In the genomic region with DNA sequence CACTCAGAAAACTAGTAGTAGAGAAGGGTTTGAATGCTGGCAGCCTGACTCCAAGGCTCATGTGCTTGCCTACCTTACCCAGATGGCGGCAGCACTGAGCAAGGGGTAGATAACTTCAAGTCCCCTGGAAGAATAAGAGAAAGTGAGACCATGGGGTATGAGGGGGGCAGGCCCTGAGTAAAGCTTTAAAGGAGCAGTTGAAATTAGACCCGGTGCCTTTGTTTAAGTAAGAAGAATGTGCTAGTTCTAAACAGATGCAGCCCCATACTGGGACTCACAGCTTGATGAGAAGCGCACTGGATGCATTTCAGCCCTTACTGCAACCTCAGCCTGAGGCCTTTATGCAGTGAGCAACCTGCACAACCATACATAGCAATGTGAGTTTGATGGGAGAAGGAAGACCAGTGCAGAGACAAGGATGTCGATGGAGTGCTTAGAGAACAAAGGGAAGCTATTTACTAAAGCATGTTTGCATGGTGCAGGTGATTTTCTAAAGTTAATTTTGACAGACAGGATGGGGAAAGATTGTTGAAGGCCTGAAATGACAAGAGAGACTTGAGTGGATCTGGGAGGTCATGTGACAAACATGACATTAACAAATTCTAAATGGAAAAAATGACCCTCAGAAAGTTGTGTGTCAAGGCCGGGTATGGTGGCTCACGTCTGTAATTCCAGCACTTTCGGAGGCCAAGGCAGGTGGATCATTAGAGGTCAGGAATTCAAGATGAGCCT, we compare ENCODE assay signal across 9 cellular contexts. TPM values are rescaled to one million over a fixed set of nuclear protein-coding genes. Genes with fewer than 3 reads are reported as not detected.
DNase-seq lines count a peak whose midpoint lies in the region; ATAC-seq and TF ChIP-seq lines count a peak whose summit lies in the region.
"Had no signal": no experiment of that assay in that cellular context is flagged by ENCODE, and none has a peak within 500 bp of the region (broad histone marks: within the 10 kb centered on the region; RNA-seq: fewer than 3 reads in every experiment).

No MANE protein-coding gene starts in this region.

- DNase-seq in BJ (ENCODE audit: low read depth) (no peak), GM20000 (ENCODE audit: low spot score) (peak; percentile 57), T-cell (peak in 31 of 34 experiments; percentile 23 to 66 (median 56)), choroid plexus epithelial cell (ENCODE audit: low read depth) (peak; percentile 59), neuronal stem cell (ENCODE audit: low spot score) (peak; percentile 69)

- peak; percentile 60 for TF ChIP-seq CTCF in BJ (IDR thresholded peaks at IDR 0.05; ENCODE audit: insufficient read depth, low read depth, low read length)
- TF ChIP-seq CTCF in GM20000 (IDR thresholded peaks at IDR 0.05; ENCODE audit: extremely low read depth, missing control alignments) = peak; percentile 67
- peak; percentile 83 for TF ChIP-seq CTCF in choroid plexus epithelial cell (conservative IDR thresholded peaks at IDR 0.05; ENCODE audit: low read depth, low read length)

- H3K14ac ChIP-seq in neuronal stem cell (ENCODE audit: low read length) = no peak overlapping the region

- no peak overlapping the region for H2AFZ ChIP-seq in neuronal stem cell (ENCODE audit: low read length)

- H2BK12ac ChIP-seq in neuronal stem cell (ENCODE audit: low read length) = no peak overlapping the region

- H3K4me2 ChIP-seq in neuronal stem cell (ENCODE audit: insufficient read depth, low read length, poor library complexity, severe bottlenecking) = no peak overlapping the region

- H2BK15ac ChIP-seq in neuronal stem cell (ENCODE audit: low read length) = no peak overlapping the region

- no peaks in the 10 kb centered on the region for H3K27me3 Mint-ChIP-seq in T-cell

- no peak overlapping the region for H4K8ac ChIP-seq in neuronal stem cell (ENCODE audit: low read depth, low read length)

- WGBS in neuronal stem cell (ENCODE audit: extremely low coverage in 2 of 2, insufficient read length in 2 of 2, insufficient replicate concordance in 1 of 2), 2 donors = no CpG with 5 or more reads among the region's 7 CpGs

- H3K36me3 ChIP-seq in BJ (ENCODE audit: control insufficient read depth, insufficient read depth, low read length) (no peaks in the 10 kb centered on the region), neuronal stem cell (replicated peaks in 1 of 2; ENCODE audit: control insufficient read depth in 2 of 2, insufficient read depth in 2 of 2, low read length in 2 of 2) (no peaks in the 10 kb centered on the region)

- no peak overlapping the region for H4K91ac ChIP-seq in neuronal stem cell (ENCODE audit: low read depth, low read length, poor library complexity)

- no peak overlapping the region for H3K27ac ChIP-seq in neuronal stem cell (replicated peaks; ENCODE audit: low read length)

- H2BK120ac ChIP-seq in neuronal stem cell (ENCODE audit: low read depth, low read length) = no peak overlapping the region

- peak overlapping the region in 1 of 2 donors; percentile 100 for H3K27ac Mint-ChIP-seq in T-cell

- POLR2A ChIA-PET in BJ (lab: Charles Lee) (no interaction called here), T-cell (lab: Charles Lee) (interaction anchor here (0.6 to 1.5 kb wide), 7 partner anchors 9 to 413 kb away, joined by 3 to 10 read pairs (median 4); no protein-coding TSS in a partner anchor)

- H3K4me3 ChIP-seq in BJ (ENCODE audit: low read depth, low read length) (no peak overlapping the region), choroid plexus epithelial cell (ENCODE audit: low read depth, low read length) (no peak overlapping the region), neuronal stem cell (ENCODE audit: low read length in 2 of 2) (no peak overlapping the region)

- no peaks in the 10 kb centered on the region for H3K79me1 ChIP-seq in neuronal stem cell (ENCODE audit: low read depth, low read length)

- CTCF ChIA-PET in BJ (lab: Yijun Ruan, JAX) = interaction anchor here (0.7 to 3.6 kb wide), 5 partner anchors 10 to 92 kb away, joined by 3 to 24 read pairs (median 3); no protein-coding TSS in a partner anchor
- CTCF ChIA-PET in T-cell (lab: Charles Lee) = interaction anchor here (0.6 to 3.0 kb wide), 20 partner anchors 9 to 322 kb away, joined by 3 to 25 read pairs (median 4); no protein-coding TSS in a partner anchor

- H3K23ac ChIP-seq in neuronal stem cell (ENCODE audit: low read depth, low read length, poor library complexity) = no peak overlapping the region

- H3K9ac ChIP-seq in neuronal stem cell (ENCODE audit: low read depth, low read length, poor library complexity) = no peak overlapping the region

- H3K9me3 ChIP-seq in neuronal stem cell (replicated peaks in 1 of 2; ENCODE audit: control insufficient read depth in 2 of 2, insufficient read depth in 1 of 2, low read depth in 1 of 2, low read length in 2 of 2) = no peaks in the 10 kb centered on the region

- H3K4me1 Mint-ChIP-seq in T-cell = peaks cover 55 to 56% (median 56%) of the 10 kb centered on the region in 3 donors

- H2BK5ac ChIP-seq in neuronal stem cell (ENCODE audit: low read length) = no peak overlapping the region

- H2AK5ac ChIP-seq in neuronal stem cell (ENCODE audit: low read depth, low read length) = no peak overlapping the region

- H3K36me3 Mint-ChIP-seq in T-cell = peaks cover 5% of the 10 kb centered on the region

- H3K4me1 ChIP-seq in neuronal stem cell (ENCODE audit: control insufficient read depth in 2 of 2, insufficient read depth in 1 of 2, low read depth in 1 of 2, low read length in 2 of 2) = peaks cover 0 to 12% of the 10 kb centered on the region in 2 donors

- no peak overlapping the region for H3K4ac ChIP-seq in neuronal stem cell (ENCODE audit: low read length)

- no peak overlapping the region for H3K18ac ChIP-seq in neuronal stem cell (ENCODE audit: low read length)

- ATAC-seq in T-cell (replicated peaks in 1 of 4) (peak in 3 of 4 experiments; percentile 18 to 43 (median 31)), HG03175 (IDR thresholded peaks at IDR 0.05; ENCODE audit: unreplicated experiment) (no peak), HG02610 (IDR thresholded peaks at IDR 0.05; ENCODE audit: unreplicated experiment) (no peak), GM21381 (IDR thresholded peaks at IDR 0.05; ENCODE audit: unreplicated experiment) (no peak)

- peak overlapping the region; percentile 67 to 80 (median 68) for H3K4me3 Mint-ChIP-seq in T-cell

- H3K27me3 ChIP-seq in BJ (ENCODE audit: control insufficient read depth, insufficient read depth, low read length) (peaks cover 24% of the 10 kb centered on the region), neuronal stem cell (ENCODE audit: control insufficient read depth in 3 of 3, insufficient read depth in 3 of 3, low read depth in 1 of 3, low read length in 3 of 3) (peaks cover 0 to 18% (median 3%) of the 10 kb centered on the region in 3 experiments)

- no peaks in the 10 kb centered on the region for H3K9me3 Mint-ChIP-seq in T-cell

RNA-seq across cellular contexts. Expression of a gene that starts 27.1 kb away (rescaled TPM):
- not detected in 2 replicates for polyA plus RNA-seq in BJ (2011; rRNA removed)
- not detected in 2 replicates for polyA minus RNA-seq in BJ (2011; rRNA and poly(A)+ RNA removed)
- 10 to 100 TPM in 2 of 5 donors, 1 to 10 TPM in 3; 7.8 to 18.9 (median 9.0) TPM for total RNA-seq in T-cell
- not detected for polyA plus RNA-seq in neuronal stem cell (2013, experiment 1 of 2)
- polyA plus RNA-seq in neuronal stem cell (2013, experiment 2 of 2) = not detected
- polyA plus RNA-seq: neural cell had no signal

RNA-seq across cellular contexts. Expression of a gene that starts 32.2 kb away (rescaled TPM):
- not detected in 2 replicates for polyA plus RNA-seq in BJ (2011; rRNA removed)
- not detected in 2 replicates for polyA minus RNA-seq in BJ (2011; rRNA and poly(A)+ RNA removed)
- total RNA-seq in T-cell = 100 to 1,000 TPM; 138 to 199 (median 157) TPM
- not detected for polyA plus RNA-seq in neuronal stem cell (2013, experiment 1 of 2)
- polyA plus RNA-seq in neuronal stem cell (2013, experiment 2 of 2) = not detected

RNA-seq across cellular contexts. Expression of a gene that starts 39.5 kb away (rescaled TPM):
- not detected in 2 replicates for polyA plus RNA-seq in BJ (2011; rRNA removed)
- not detected in 2 replicates for polyA minus RNA-seq in BJ (2011; rRNA and poly(A)+ RNA removed)
- total RNA-seq in T-cell = under 1 TPM; 0.13 to 0.36 (median 0.20) TPM
- not detected for polyA plus RNA-seq in neuronal stem cell (2013, experiment 1 of 2)
- not detected for polyA plus RNA-seq in neuronal stem cell (2013, experiment 2 of 2)
- polyA plus RNA-seq: neural cell had no signal

Comparison
In these comparisons a context has a peak if more than half of its experiments do, and no peak if none do; other contexts are left out.
1. ATAC-seq: peak in T-cell (3 of 4); none in HG03175 (single experiment), HG02610 (single experiment) and GM21381 (single experiment).
2. Peak in every context shown above with its lines, with median percentiles within 50 percentile points of each other: CTCF ChIP-seq.